8 cellular contexts compared by ENCODE assay signal in the genomic region with DNA sequence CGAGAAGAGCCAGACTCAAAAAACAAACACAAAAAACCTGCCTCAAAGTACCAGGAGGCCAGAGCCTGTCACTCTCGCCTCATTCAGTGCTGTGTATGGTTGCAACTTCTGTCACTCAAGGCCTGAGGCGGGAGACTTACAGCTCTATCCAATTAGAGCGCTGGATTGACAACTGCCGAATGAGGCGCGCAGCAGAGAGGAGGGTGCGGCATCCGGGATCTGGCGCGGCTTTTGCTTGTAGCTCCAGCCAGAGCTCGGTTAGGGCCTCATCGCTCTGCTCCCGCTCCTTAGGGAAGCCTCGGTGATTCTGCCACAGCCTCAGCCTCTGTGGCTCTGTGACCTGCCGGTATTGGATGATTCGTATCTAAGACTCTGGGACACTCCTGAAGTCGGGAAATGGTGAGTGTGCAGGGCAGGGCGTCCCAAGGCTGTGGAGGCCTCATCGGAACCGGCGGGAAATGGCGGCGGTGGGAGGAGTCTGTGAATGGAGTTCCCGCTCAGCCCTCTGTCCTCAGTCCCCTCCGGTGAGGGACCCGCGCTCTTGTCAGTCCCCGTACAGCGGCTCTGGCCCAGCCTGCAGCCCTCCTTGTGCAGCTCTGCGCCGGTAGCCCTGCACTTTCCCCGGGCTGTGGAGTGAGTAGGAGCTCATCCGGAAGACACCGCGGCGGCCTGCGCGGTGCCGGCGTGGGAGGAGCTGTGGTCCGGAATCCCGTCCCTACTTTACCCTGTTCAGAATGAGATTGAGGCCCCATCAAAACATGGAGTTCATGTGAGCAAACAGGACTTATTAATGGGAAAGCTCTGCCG. TPM values are rescaled to one million over a fixed set of nuclear protein-coding genes. Genes with fewer than 3 reads are reported as not detected.
DNase-seq lines count a peak whose midpoint lies in the region; FAIRE-seq and TF ChIP-seq lines count a peak whose summit lies in the region.

A gene (plus strand): TSS at position 227 of the 807 bp plus-strand sequence. CDS start 170 bp downstream, at position 397.

- TF ChIP-seq CTCF in glutamatergic neuron (IDR thresholded peaks at IDR 0.05; ENCODE audit: partially characterized antibody, unreplicated experiment) (no peak), osteocyte (IDR thresholded peaks at IDR 0.05) (no peak)

- H3K36me3 ChIP-seq in MG63 (peaks cover 14% of the 10 kb centered on the region), thymus (ENCODE audit: control insufficient read depth, insufficient read depth) (peaks cover 4% of the 10 kb centered on the region)

- WGBS in thymus = under 1% methylated on average over 44 of the region's 44 CpGs

- no peak for FAIRE-seq in H54 (lab: Jason Lieb, UNC)

- H3K4me3 ChIP-seq in MG63 (peak within 1 kb of the TSS; percentile 77), thymus (ENCODE audit: low read length) (peak within 1 kb of the TSS; percentile 84)

- H3K36me3 Mint-ChIP-seq in activated naive CD8-positive, alpha-beta T cell treated with anti-CD3 and anti-CD28 coated beads for 36 hours = peaks cover 72% of the 10 kb centered on the region
- H3K36me3 Mint-ChIP-seq in glutamatergic neuron (ENCODE audit: unreplicated experiment) (peaks cover 10% of the 10 kb centered on the region), osteocyte (ENCODE audit: unreplicated experiment) (peaks cover 6% of the 10 kb centered on the region)

- peaks cover 5% of the 10 kb centered on the region for H3K4me1 ChIP-seq in thymus (ENCODE audit: control insufficient read depth, insufficient read depth, low read length)

- peak within 1 kb of the TSS; percentile 97 for H3K27ac Mint-ChIP-seq in activated naive CD8-positive, alpha-beta T cell treated with anti-CD3 and anti-CD28 coated beads for 36 hours
- H3K27ac Mint-ChIP-seq in glutamatergic neuron (ENCODE audit: unreplicated experiment) (peak within 1 kb of the TSS; percentile 99), osteocyte (ENCODE audit: unreplicated experiment) (peak within 1 kb of the TSS; percentile 99)

- peaks cover 18% of the 10 kb centered on the region for H3K4me1 Mint-ChIP-seq in activated naive CD8-positive, alpha-beta T cell treated with anti-CD3 and anti-CD28 coated beads for 36 hours
- H3K4me1 Mint-ChIP-seq in glutamatergic neuron (ENCODE audit: low read depth, unreplicated experiment) (peaks cover 7% of the 10 kb centered on the region), osteocyte (ENCODE audit: unreplicated experiment) (peaks cover 12% of the 10 kb centered on the region)

- no peaks in the 10 kb centered on the region for H3K27me3 Mint-ChIP-seq in activated naive CD8-positive, alpha-beta T cell treated with anti-CD3 and anti-CD28 coated beads for 36 hours
- H3K27me3 Mint-ChIP-seq in glutamatergic neuron (ENCODE audit: unreplicated experiment) = peaks cover 8% of the 10 kb centered on the region
- H3K27me3 Mint-ChIP-seq in osteocyte (ENCODE audit: unreplicated experiment) = no peaks in the 10 kb centered on the region

- H3K27me3 ChIP-seq in MG63 (no peaks in the 10 kb centered on the region), thymus (ENCODE audit: control insufficient read depth, insufficient read depth) (no peaks in the 10 kb centered on the region)

- peaks cover 4% of the 10 kb centered on the region; the same call in 1 of the 2 replicates for H3K9me3 ChIP-seq in MG63
- H3K9me3 ChIP-seq in thymus (ENCODE audit: control insufficient read depth) = peaks cover 1% of the 10 kb centered on the region

- 0 out of 2 replicates have a peak, but pooled peaks have one; percentile 18 for TF ChIP-seq POLR2A in H54 (IDR thresholded peaks at IDR 0.05; ENCODE audit: low read depth, low read length)

- peak; percentile 96 for DNase-seq in ELR (ENCODE audit: low read depth)
- no peak for DNase-seq in H54 (ENCODE audit: insufficient read length, low spot score)
- DNase-seq in MG63 = peak; percentile 90
- DNase-seq in SKM-1 (lab: John Stamatoyannopoulos, UW; ENCODE audit: unreplicated experiment) = peak; percentile 81
- DNase-seq in activated naive CD8-positive, alpha-beta T cell treated with anti-CD3 and anti-CD28 coated beads for 36 hours = peak; percentile 90
- peak; percentile 93 for DNase-seq in glutamatergic neuron
- DNase-seq in osteocyte (ENCODE audit: extremely low spot score, unreplicated experiment) = peak; percentile 97

- peaks cover 43% of the 10 kb centered on the region for H3K9me3 Mint-ChIP-seq in activated naive CD8-positive, alpha-beta T cell treated with anti-CD3 and anti-CD28 coated beads for 36 hours
- H3K9me3 Mint-ChIP-seq in glutamatergic neuron (ENCODE audit: unreplicated experiment) (peaks cover 2% of the 10 kb centered on the region), osteocyte (ENCODE audit: unreplicated experiment) (peaks cover 4% of the 10 kb centered on the region)

- peak within 1 kb of the TSS; percentile 97 for H3K4me3 Mint-ChIP-seq in activated naive CD8-positive, alpha-beta T cell treated with anti-CD3 and anti-CD28 coated beads for 36 hours
- H3K4me3 Mint-ChIP-seq in glutamatergic neuron (ENCODE audit: unreplicated experiment) (peak within 1 kb of the TSS; percentile 99), osteocyte (ENCODE audit: unreplicated experiment) (peak within 1 kb of the TSS; percentile 99)

- H3K27ac ChIP-seq in thymus (ENCODE audit: low read depth) = peak within 1 kb of the TSS; percentile 95

RNA-seq across cellular contexts. Expression of the gene that starts here (rescaled TPM):
- total RNA-seq in MG63 (2014; rRNA removed; shearing (Covaris generic); ENCODE audit: low replicate concordance) = 2.2 and 3.9 TPM in 2 replicates
- 10 to 100 TPM; 11.1 to 11.6 TPM for total RNA-seq in activated naive CD8-positive, alpha-beta T cell treated with anti-CD3 and anti-CD28 coated beads for 36 hours
- 10.7 TPM for total RNA-seq in glutamatergic neuron (ENCODE audit: unreplicated experiment)
- 5.8 and 5.9 TPM in 2 replicates for total RNA-seq in osteocyte
- 2.9 TPM for polyA plus RNA-seq in thymus
